In the genomic region with DNA sequence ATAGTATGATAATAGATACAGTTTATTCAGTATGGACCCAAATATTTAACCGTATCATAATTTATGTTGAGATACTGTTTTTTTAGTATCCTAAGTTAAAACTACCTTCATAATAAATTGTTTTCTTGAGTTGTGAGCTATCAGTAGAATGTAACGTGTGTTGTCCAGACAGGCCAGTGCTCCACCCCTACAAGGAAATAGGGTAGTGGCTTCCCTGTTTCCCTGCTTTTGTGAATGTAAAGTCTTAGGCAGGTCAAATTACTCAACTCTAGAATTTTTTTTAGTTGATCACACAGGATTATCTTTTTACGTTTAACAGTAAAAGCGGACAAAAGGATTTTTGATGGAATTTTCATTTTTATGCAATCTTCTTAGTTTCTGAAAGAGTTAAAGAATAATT, we compare ENCODE assay signal across 26 cellular contexts.
"Had no signal": no experiment of that assay in that cellular context is flagged by ENCODE, and none has a peak within 500 bp of the region (broad histone marks: within the 10 kb centered on the region; RNA-seq: fewer than 3 reads in every experiment).

No MANE protein-coding gene starts in this region.

- ATAC-seq: activated CD8-positive, alpha-beta T cell treated with anti-CD3 and anti-CD28 coated beads for 36 hours; activated T-cell treated with anti-CD3 and anti-CD28 coated beads, Interleukin-2, amount 50 U/mL, for 4 hours; activated T-helper 17 cell treated with anti-CD3 and anti-CD28 coated beads, Interleukin-2, amount 50 U/mL, for 72 hours; heart left ventricle; natural killer cell; psoas muscle; WTC11 had no signal

- H3K9me3 ChIP-seq: heart left ventricle, left ventricle myocardium inferior, psoas muscle, sigmoid colon, upper lobe of left lung had no signal

- DNase-seq: activated CD4-positive, alpha-beta T cell treated with anti-CD3 and anti-CD28 coated beads for 1 hour; activated CD4-positive, alpha-beta T cell treated with anti-CD3 and anti-CD28 coated beads, Interleukin-2, amount 10 ng/mL, durations not matched to agents 7 days and 5 days; activated CD8-positive, alpha-beta T cell treated with anti-CD3 and anti-CD28 coated beads for 36 hours; activated gamma-delta T cell treated with Interleukin-2 at 50 U/mL for 16 hours; activated naive CD4-positive, alpha-beta T cell treated with anti-CD3 and anti-CD28 coated beads, Interleukin-2, amount 50 U/mL, for 16 hours; activated T-cell treated with anti-CD3 and anti-CD28 coated beads, Interleukin-2, amount 50 U/mL, for 4 hours; amniotic stem cell; brain microvascular endothelial cell; dermis blood vessel endothelial cell; effector CD4-positive, alpha-beta T cell; foreskin fibroblast; heart left ventricle; hypothalamus; left ventricle myocardium inferior; natural killer cell; occipital lobe; psoas muscle; sigmoid colon; stimulated activated CD4-positive, alpha-beta T cell treated with anti-CD3 and anti-CD28 coated beads, Interleukin-4, amount 100 ng/mL, for 24 hours; SW 1271; T1000; upper lobe of left lung had no signal

- H3K4me3 ChIP-seq: heart left ventricle, left ventricle myocardium inferior, lung, neural progenitor cell, psoas muscle, sigmoid colon, upper lobe of left lung had no signal

- H3K36me3 ChIP-seq: brain microvascular endothelial cell, left ventricle myocardium inferior, neural progenitor cell, sigmoid colon, upper lobe of left lung had no signal
